In genomic region chr5:58042933-58043606, GRCh38 we compare ENCODE assay signal across 25 cellular contexts.
DNase-seq lines count a peak whose midpoint lies in the region; ATAC-seq and TF ChIP-seq lines count a peak whose summit lies in the region.
"Had no signal": no experiment of that assay in that cellular context is flagged by ENCODE, and none has a peak within 500 bp of the region (broad histone marks: within the 10 kb centered on the region; RNA-seq: fewer than 3 reads in every experiment).

No MANE protein-coding gene starts in this region.

- intact Hi-C loops in CD14-positive monocyte (cut with micrococcal nuclease), result no loop called here
- intact Hi-C loops in esophagus muscularis mucosa (cut with DNase I), result no loop called here

- no peaks in the 10 kb centered on the region for H3K27me3 Mint-ChIP-seq in CD14-positive monocyte (ENCODE audit: low read depth in 3 of 3)

- peaks cover 18% of the 10 kb centered on the region; the same call in 1 of the 2 replicates for H3K4me1 ChIP-seq in DND-41 (ENCODE audit: insufficient read depth, low read length)
- no peaks in the 10 kb centered on the region for H3K4me1 ChIP-seq in mesendoderm (ENCODE audit: control insufficient read depth, low read depth, low read length)
- no peaks in the 10 kb centered on the region for H3K4me1 ChIP-seq in esophagus muscularis mucosa
- H3K4me1 ChIP-seq: SJSA1 had no signal

- no peak overlapping the region for H3K56ac ChIP-seq in mesendoderm (ENCODE audit: low read length)

- H3K36me3 ChIP-seq in DND-41 (ENCODE audit: insufficient read depth, low read length) (no peaks in the 10 kb centered on the region), mesendoderm (ENCODE audit: control insufficient read depth, insufficient read depth, low read length) (no peaks in the 10 kb centered on the region), esophagus muscularis mucosa (no peaks in the 10 kb centered on the region)
- H3K36me3 ChIP-seq: heart right ventricle, neutrophil, SJSA1, thoracic aorta had no signal

- no peak overlapping the region for H2BK5ac ChIP-seq in mesendoderm (ENCODE audit: low read length)

- H3K4me1 Mint-ChIP-seq in CD14-positive monocyte, result no peaks in the 10 kb centered on the region
- H3K4me1 Mint-ChIP-seq: CD4-positive, alpha-beta memory T cell; stimulated activated effector memory CD8-positive, alpha-beta T cell treated with anti-CD3 and anti-CD28 coated beads, Interleukin-12 subunit alpha, Interleukin-12 subunit beta, amount 100 ng/mL, for 72 hours had no signal

- no peak overlapping the region for H4K8ac ChIP-seq in mesendoderm (ENCODE audit: low read depth, low read length)

- no peak overlapping the region for H3K4me3 Mint-ChIP-seq in CD14-positive monocyte
- H3K4me3 Mint-ChIP-seq: CD4-positive, alpha-beta memory T cell; stimulated activated effector memory CD8-positive, alpha-beta T cell treated with anti-CD3 and anti-CD28 coated beads, Interleukin-12 subunit alpha, Interleukin-12 subunit beta, amount 100 ng/mL, for 72 hours; T-helper 2 cell treated with Interferon-gamma antibody and Interleukin-4, amounts not matched to agents 5 μg/mL and 100 μg/mL, for 36 hours had no signal

- H2AK5ac ChIP-seq in mesendoderm (ENCODE audit: low read length), result no peak overlapping the region

- no peak overlapping the region for H4K5ac ChIP-seq in mesendoderm (ENCODE audit: low read length)

- peaks cover 0 to 5% (median 0%) of the 10 kb centered on the region in 7 donors for H3K9me3 Mint-ChIP-seq in CD14-positive monocyte
- H3K9me3 Mint-ChIP-seq: CD4-positive, alpha-beta memory T cell; T-helper 2 cell treated with Interferon-gamma antibody and Interleukin-4, amounts not matched to agents 5 μg/mL and 100 μg/mL, for 36 hours had no signal

- no peak overlapping the region for H3K23ac ChIP-seq in mesendoderm (ENCODE audit: low read length)

- DNase-seq in DND-41, result peak; percentile 24
- peak; percentile 26 for DNase-seq in OCI-M2 (lab: John Stamatoyannopoulos, UW; ENCODE audit: unreplicated experiment)
- peak; percentile 14 for DNase-seq in dedifferentiated amniotic fluid mesenchymal stem cell (ENCODE audit: extremely low spot score)
- DNase-seq in mesendoderm, result peak; percentile 89
- DNase-seq in CD14-positive monocyte (ENCODE audit: low spot score), result no peak
- no peak for DNase-seq in esophagus muscularis mucosa (ENCODE audit: extremely low spot score)
- DNase-seq in activated CD4-positive, alpha-beta T cell treated with anti-CD3 and anti-CD28 coated beads, Interleukin-2, amount 50 U/mL, for 48 hours, result no peak
- no peak for DNase-seq in midbrain (lab: John Stamatoyannopoulos, UW)
- DNase-seq: activated effector memory CD4-positive, alpha-beta T cell treated with Interleukin-2 at 50 U/mL for 16 hours; CD4-positive, alpha-beta memory T cell; central memory CD4-positive, alpha-beta T cell; DMS53; GM23248; heart right ventricle; NCI-H1092; NCI-H2081 treated with DMSO at 0.1 percent for 48 hours; NCI-H524; stimulated activated CD4-positive, alpha-beta T cell treated with anti-CD3 and anti-CD28 coated beads, Interleukin-15, amount 100 ng/mL, for 24 hours had no signal

- no peaks in the 10 kb centered on the region for H3K79me1 ChIP-seq in mesendoderm (ENCODE audit: low read length)

- no peak for TF ChIP-seq CTCF in DND-41 (IDR thresholded peaks at IDR 0.05; ENCODE audit: borderline replicate concordance, extremely low read depth, low read length, poor library complexity, severe bottlenecking)
- no peak for TF ChIP-seq CTCF in CD14-positive monocyte (IDR thresholded peaks at IDR 0.05)
- TF ChIP-seq CTCF in esophagus muscularis mucosa (IDR thresholded peaks at IDR 0.05), result no peak

- ATAC-seq in DND-41 (ENCODE audit: insufficient read depth, low read depth), result peak; percentile 76
- ATAC-seq: stimulated activated effector memory CD8-positive, alpha-beta T cell treated with anti-CD3 and anti-CD28 coated beads, Interleukin-12 subunit alpha, Interleukin-12 subunit beta, amount 100 ng/mL, for 72 hours had no signal

- peaks cover 3% of the 10 kb centered on the region for H3K27me3 ChIP-seq in DND-41 (ENCODE audit: insufficient read depth, low read length, poor library complexity)
- H3K27me3 ChIP-seq in mesendoderm (ENCODE audit: insufficient read depth, low read length, poor library complexity), result no peaks in the 10 kb centered on the region
- no peaks in the 10 kb centered on the region for H3K27me3 ChIP-seq in esophagus muscularis mucosa
- H3K27me3 ChIP-seq: heart right ventricle, neutrophil, SJSA1 had no signal

- H3K9ac ChIP-seq in DND-41 (ENCODE audit: low read depth, low read length) (no peak overlapping the region), mesendoderm (ENCODE audit: low read length) (no peak overlapping the region)
- H3K9ac ChIP-seq: GM23248, KMS-11 had no signal

- no peak overlapping the region for H2BK15ac ChIP-seq in mesendoderm (replicated peaks; ENCODE audit: low read depth)

- TF ChIP-seq EP300 in esophagus muscularis mucosa (IDR thresholded peaks at IDR 0.05), result no peak

- H3K4me2 ChIP-seq in DND-41 (ENCODE audit: insufficient read depth, low read length), result no peak overlapping the region
- no peak overlapping the region for H3K4me2 ChIP-seq in mesendoderm (ENCODE audit: low read length)
- H3K4me2 ChIP-seq: KMS-11 had no signal

- no peak overlapping the region for H2AFZ ChIP-seq in DND-41 (ENCODE audit: low read depth, low read length)
- H2AFZ ChIP-seq: GM23248 had no signal

- H3K79me2 ChIP-seq in DND-41 (ENCODE audit: insufficient read depth, low read length) (no peaks in the 10 kb centered on the region), mesendoderm (ENCODE audit: control insufficient read depth, insufficient read depth, low read length) (no peaks in the 10 kb centered on the region)

- H3K4ac ChIP-seq in mesendoderm (ENCODE audit: low read depth, low read length), result no peak overlapping the region

- H3K36me3 Mint-ChIP-seq in CD14-positive monocyte, result no peaks in the 10 kb centered on the region
- H3K36me3 Mint-ChIP-seq: CD4-positive, alpha-beta memory T cell; stimulated activated effector memory CD8-positive, alpha-beta T cell treated with anti-CD3 and anti-CD28 coated beads, Interleukin-12 subunit alpha, Interleukin-12 subunit beta, amount 100 ng/mL, for 72 hours had no signal

- no CpG with 5 or more reads among the region's 3 CpGs for WGBS in mesendoderm (ENCODE audit: extremely low coverage, insufficient coverage, low lambda C conversion rate)
- 87% methylated on average over 3 of the region's 3 CpGs for WGBS in esophagus muscularis mucosa

- H3K27ac Mint-ChIP-seq in CD14-positive monocyte, result peak overlapping the region in 1 of 7 donors; percentile 35
- H3K27ac Mint-ChIP-seq: CD4-positive, alpha-beta memory T cell; stimulated activated effector memory CD8-positive, alpha-beta T cell treated with anti-CD3 and anti-CD28 coated beads, Interleukin-12 subunit alpha, Interleukin-12 subunit beta, amount 100 ng/mL, for 72 hours; T-helper 2 cell treated with Interferon-gamma antibody and Interleukin-4, amounts not matched to agents 5 μg/mL and 100 μg/mL, for 36 hours had no signal

- TF ChIP-seq POLR2A in esophagus muscularis mucosa (IDR thresholded peaks at IDR 0.05; ENCODE audit: low read depth), result no peak

- no peak overlapping the region for H3K18ac ChIP-seq in mesendoderm (ENCODE audit: low read length)

- no peak overlapping the region for H3K27ac ChIP-seq in DND-41 (ENCODE audit: low read length)
- no peak overlapping the region for H3K27ac ChIP-seq in mesendoderm (ENCODE audit: low read depth, low read length)
- H3K27ac ChIP-seq in esophagus muscularis mucosa (replicated peaks in 1 of 4), result no peak overlapping the region
- H3K27ac ChIP-seq: GM23248, HL-60, KMS-11, neutrophil, SJSA1, thoracic aorta had no signal

- no peak overlapping the region for H2BK120ac ChIP-seq in mesendoderm (ENCODE audit: low read depth, low read length)

- no peaks in the 10 kb centered on the region for H4K20me1 ChIP-seq in DND-41 (ENCODE audit: insufficient read depth, low read length)

- H3K9me3 ChIP-seq in DND-41 (ENCODE audit: insufficient read depth, low read length, severe bottlenecking) (no peaks in the 10 kb centered on the region), esophagus muscularis mucosa (no peaks in the 10 kb centered on the region)
- H3K9me3 ChIP-seq: heart right ventricle, neutrophil, SJSA1, thoracic aorta had no signal

- no peak overlapping the region for H3K4me3 ChIP-seq in DND-41 (ENCODE audit: low read depth in 1 of 2, low read length in 2 of 2)
- no peak overlapping the region for H3K4me3 ChIP-seq in mesendoderm (ENCODE audit: low read length)
- H3K4me3 ChIP-seq in esophagus muscularis mucosa, result no peak overlapping the region
- H3K4me3 ChIP-seq: GM23248, heart right ventricle, SJSA1, thoracic aorta had no signal

Comparison
In these comparisons a context has a peak if more than half of its experiments do, and no peak if none do; other contexts are left out.
1. DNase-seq: peak in DND-41 (single experiment), OCI-M2 (single experiment), dedifferentiated amniotic fluid mesenchymal stem cell (single experiment) and mesendoderm (single experiment); none in CD14-positive monocyte (single experiment), esophagus muscularis mucosa (single experiment), activated CD4-positive, alpha-beta T cell treated with anti-CD3 and anti-CD28 coated beads, Interleukin-2, amount 50 U/mL, for 48 hours (0 of 2) and midbrain (single experiment).